ENCODE assay signal across 11 cellular contexts in genomic region chr16:27402964-27403600, GRCh38. TPM values are rescaled to one million over a fixed set of nuclear protein-coding genes. Genes with fewer than 3 reads are reported as not detected.
DNase-seq lines count a peak whose midpoint lies in the region; ATAC-seq, FAIRE-seq and TF ChIP-seq lines count a peak whose summit lies in the region.
"Had no signal": no experiment of that assay in that cellular context is flagged by ENCODE, and none has a peak within 500 bp of the region (broad histone marks: within the 10 kb centered on the region; RNA-seq: fewer than 3 reads in every experiment).

No MANE protein-coding gene starts in this region.

- 79% methylated on average over 20 of the region's 20 CpGs for WGBS in suprapubic skin
- 70 to 77% methylated on average over 2 to 20 of the region's 20 CpGs for WGBS in transverse colon (ENCODE audit: low coverage in 1 of 2), 2 donors

- ATAC-seq in GM18873 (IDR thresholded peaks at IDR 0.05; ENCODE audit: low FRiP score, unreplicated experiment): no peak

- H3K27me3 ChIP-seq in suprapubic skin (peaks cover 17% of the 10 kb centered on the region), transverse colon (peaks cover 6% of the 10 kb centered on the region)

- H3K36me3 ChIP-seq in kidney (ENCODE audit: control insufficient read depth in 1 of 2, insufficient read depth in 2 of 2, low read length in 2 of 2) (no peaks in the 10 kb centered on the region), suprapubic skin (no peaks in the 10 kb centered on the region), transverse colon (no peaks in the 10 kb centered on the region)

- TF ChIP-seq EP300 in suprapubic skin (IDR thresholded peaks at IDR 0.05): no peak
- no peak for TF ChIP-seq EP300 in transverse colon (IDR thresholded peaks at IDR 0.05; ENCODE audit: low read depth)

- H3K27ac ChIP-seq in kidney (ENCODE audit: low read depth in 2 of 2, low read length in 2 of 2) (no peak overlapping the region), suprapubic skin (no peak overlapping the region), transverse colon (peak overlapping the region in 2 of 4 donors; percentile 39 to 41)
- H3K27ac ChIP-seq: epithelial cell of prostate had no signal

- H3K9me3 ChIP-seq in kidney (ENCODE audit: control insufficient read depth in 1 of 2, low read length in 2 of 2) (no peaks in the 10 kb centered on the region), suprapubic skin (no peaks in the 10 kb centered on the region), transverse colon (no peaks in the 10 kb centered on the region)

- intact Hi-C loops in kidney (cut with DNase I) (no loop called here), transverse colon (cut with DNase I; ENCODE audit: low total_unique reads) (no loop called here)

- FAIRE-seq in kidney (lab: Jason Lieb, UNC): no peak
- FAIRE-seq in frontal cortex (lab: Jason Lieb, UNC): no peak
- FAIRE-seq: K562 had no signal

- TF ChIP-seq POLR2A in suprapubic skin (IDR thresholded peaks at IDR 0.05) (no peak), transverse colon (IDR thresholded peaks at IDR 0.05) (no peak)

- H3K4me3 ChIP-seq in kidney (ENCODE audit: low read length in 2 of 2) (peak overlapping the region; percentile 6 to 29), suprapubic skin (peak overlapping the region; percentile 16), transverse colon (peak overlapping the region in 2 of 4 donors; percentile 3 to 30)
- H3K4me3 ChIP-seq: K562 had no signal

- in situ Hi-C loops in transverse colon (cut with MboI; ENCODE audit: low pct_ligation_motif_present in 1 of 4, low pct_unique_long_range_greater_than_20kb in 1 of 4, low sequenced_read_pairs in 3 of 4): no loop called here

- peaks cover 0 to 11% of the 10 kb centered on the region in 2 donors for H3K4me1 ChIP-seq in kidney (ENCODE audit: control insufficient read depth in 1 of 2, insufficient read depth in 1 of 2, low read depth in 1 of 2, low read length in 2 of 2)
- H3K4me1 ChIP-seq in suprapubic skin: peaks cover 13% of the 10 kb centered on the region
- H3K4me1 ChIP-seq in transverse colon: peaks cover 0 to 24% (median 4%) of the 10 kb centered on the region in 4 donors

- no peak for TF ChIP-seq CTCF in kidney (IDR thresholded peaks at IDR 0.05; ENCODE audit: borderline replicate concordance, extremely low read depth, insufficient read depth)
- no peak for TF ChIP-seq CTCF in suprapubic skin (IDR thresholded peaks at IDR 0.05)
- TF ChIP-seq CTCF in transverse colon (IDR thresholded peaks at IDR 0.05): no peak

- H3K9ac ChIP-seq in kidney (ENCODE audit: low read length in 2 of 2): no peak overlapping the region

- DNase-seq in activated effector memory CD4-positive, alpha-beta T cell treated with anti-CD3 and anti-CD28 coated beads, Interleukin-2, amount 50 U/mL, for 16 hours: peak; percentile 77
- DNase-seq in activated effector memory CD4-positive, alpha-beta T cell treated with Interleukin-2 at 50 U/mL for 16 hours: no peak
- DNase-seq in activated CD8-positive, alpha-beta memory T cell treated with anti-CD3 and anti-CD28 coated beads for 24 hours: peak; percentile 80
- DNase-seq in kidney (no peak), suprapubic skin (ENCODE audit: low spot score in 2 of 2) (no peak), transverse colon (no peak), frontal cortex (ENCODE audit: low spot score in 2 of 2) (no peak)
- DNase-seq: mesendoderm had no signal

RNA-seq across cellular contexts. Expression of gene IL21R, which starts 1.1 kb away (rescaled TPM):
- 3.0 TPM for total RNA-seq in kidney
- polyA plus RNA-seq in kidney (ENCODE audit: insufficient read depth, low read depth, low replicate concordance): 0.65 TPM
- 1 to 10 TPM in 1 of 4 donors, under 1 TPM in 3; 0.08 to 1.2 (median 0.23) TPM for total RNA-seq in suprapubic skin
- 1 to 10 TPM in 1 of 4 donors, under 1 TPM in 2, not detected in 1; 0.20 to 1.1 (median 0.27) TPM for total RNA-seq in transverse colon
- total RNA-seq in frontal cortex: 0.41 TPM

Comparison
In these comparisons a context has a peak if more than half of its experiments do, and no peak if none do; other contexts are left out.
1. DNase-seq: peak in activated effector memory CD4-positive, alpha-beta T cell treated with anti-CD3 and anti-CD28 coated beads, Interleukin-2, amount 50 U/mL, for 16 hours (single experiment) and activated CD8-positive, alpha-beta memory T cell treated with anti-CD3 and anti-CD28 coated beads for 24 hours (single experiment); none in activated effector memory CD4-positive, alpha-beta T cell treated with Interleukin-2 at 50 U/mL for 16 hours (single experiment), kidney (single experiment), suprapubic skin (0 of 2), transverse colon (single experiment) and frontal cortex (0 of 2).